ENCODE assay signal across 8 cellular contexts in genomic region chr3:128226794-128227399, GRCh38.
A peak's percentile ranks its signal among the peaks of the same experiment; 100 is the strongest.
DNase-seq lines count a peak whose midpoint lies in the region; ATAC-seq, FAIRE-seq and TF ChIP-seq lines count a peak whose summit lies in the region.

No MANE protein-coding gene starts in this region.

- POLR2A ChIA-PET in activated CD8-positive, alpha-beta T cell treated with anti-CD3 and anti-CD28 coated beads for 36 hours (lab: Charles Lee) = interaction anchor here (0.7 to 1.0 kb wide), 2 partner anchors 49 to 1458 kb away, joined by 3 read pairs; no protein-coding TSS in a partner anchor

- H3K9ac ChIP-seq in fibroblast of lung (ENCODE audit: insufficient read depth, low read length) (no peak overlapping the region), parathyroid adenoma (no peak overlapping the region)

- H3K4me3 ChIP-seq in fibroblast of lung (replicated peaks in 1 of 4; ENCODE audit: control extremely low read depth in 1 of 4, insufficient read depth in 1 of 4, low read depth in 3 of 4, low read length in 4 of 4) = no peak overlapping the region
- no peak overlapping the region for H3K4me3 ChIP-seq in parathyroid adenoma (ENCODE audit: low read depth, low read length)

- H3K9me3 ChIP-seq in fibroblast of lung (ENCODE audit: control insufficient read depth, insufficient read depth, low read depth, low read length) = no peaks in the 10 kb centered on the region
- H3K9me3 ChIP-seq in parathyroid adenoma (ENCODE audit: control insufficient read depth, low read length) = no peaks in the 10 kb centered on the region

- intact Hi-C loops in activated CD8-positive, alpha-beta T cell treated with anti-CD3 and anti-CD28 coated beads for 36 hours (cut with micrococcal nuclease) = no loop called here

- H2AFZ ChIP-seq in fibroblast of lung (ENCODE audit: low read length) (no peak overlapping the region), parathyroid adenoma (no peak overlapping the region)

- H3K27ac ChIP-seq in fibroblast of lung (ENCODE audit: insufficient read depth, low read length) (no peak overlapping the region), parathyroid adenoma (no peak overlapping the region)

- H3K36me3 Mint-ChIP-seq in activated CD8-positive, alpha-beta T cell treated with anti-CD3 and anti-CD28 coated beads for 36 hours (ENCODE audit: low read depth) = peaks cover 19% of the 10 kb centered on the region

- peaks cover 10% of the 10 kb centered on the region for H3K4me1 Mint-ChIP-seq in activated CD8-positive, alpha-beta T cell treated with anti-CD3 and anti-CD28 coated beads for 36 hours (ENCODE audit: low read depth)

- H3K36me3 ChIP-seq in fibroblast of lung (ENCODE audit: control insufficient read depth, insufficient read depth, low read length) (no peaks in the 10 kb centered on the region), parathyroid adenoma (ENCODE audit: control insufficient read depth, insufficient read depth, low read length) (no peaks in the 10 kb centered on the region)

- DNase-seq in D341Med (ENCODE audit: low spot score) (peak; percentile 87), HTR-8/SVneo (ENCODE audit: insufficient read length, low spot score) (peak; percentile 67), fibroblast of lung (ENCODE audit: low read depth in 2 of 2) (peak; percentile 25 to 34), GF-D8 (lab: John Stamatoyannopoulos, UW) (no peak)
- peak; percentile 43 for DNase-seq in activated CD8-positive, alpha-beta T cell treated with anti-CD3 and anti-CD28 coated beads for 36 hours

- no peaks in the 10 kb centered on the region for H3K4me1 ChIP-seq in fibroblast of lung (ENCODE audit: control insufficient read depth, extremely low read depth, insufficient read depth, low read length)
- no peaks in the 10 kb centered on the region for H3K4me1 ChIP-seq in parathyroid adenoma

- H3K4me2 ChIP-seq in fibroblast of lung (ENCODE audit: extremely low read depth, insufficient read depth, low read length) (no peak overlapping the region), parathyroid adenoma (ENCODE audit: low read length) (no peak overlapping the region)

- H3K79me2 ChIP-seq in fibroblast of lung (ENCODE audit: control insufficient read depth, insufficient read depth, low read length) (no peaks in the 10 kb centered on the region), parathyroid adenoma (peaks cover 11% of the 10 kb centered on the region)

- peaks cover 9% of the 10 kb centered on the region for H3K9me3 Mint-ChIP-seq in activated CD8-positive, alpha-beta T cell treated with anti-CD3 and anti-CD28 coated beads for 36 hours

- no peaks in the 10 kb centered on the region for H4K20me1 ChIP-seq in fibroblast of lung (ENCODE audit: control insufficient read depth, extremely low read depth, insufficient read depth, low read length)

- CTCF ChIA-PET in activated CD8-positive, alpha-beta T cell treated with anti-CD3 and anti-CD28 coated beads for 36 hours (lab: Charles Lee) = interaction anchor here (0.8 to 4.7 kb wide), 12 partner anchors 9 to 357 kb away, joined by 3 to 42 read pairs (median 4); no protein-coding TSS in a partner anchor

- peak; percentile 64 for ATAC-seq in activated CD8-positive, alpha-beta T cell treated with anti-CD3 and anti-CD28 coated beads for 36 hours
- ATAC-seq in GM19452 (IDR thresholded peaks at IDR 0.05; ENCODE audit: unreplicated experiment) (no peak), GM21529 (IDR thresholded peaks at IDR 0.05; ENCODE audit: unreplicated experiment) (no peak)

- H3K4me3 Mint-ChIP-seq in activated CD8-positive, alpha-beta T cell treated with anti-CD3 and anti-CD28 coated beads for 36 hours = no peak overlapping the region

- H3K27me3 Mint-ChIP-seq in activated CD8-positive, alpha-beta T cell treated with anti-CD3 and anti-CD28 coated beads for 36 hours = no peaks in the 10 kb centered on the region

- FAIRE-seq in HTR-8/SVneo (lab: Jason Lieb, UNC) = peak; percentile 38

- peak; percentile 77 for TF ChIP-seq CTCF in activated CD8-positive, alpha-beta T cell treated with anti-CD3 and anti-CD28 coated beads for 36 hours (IDR thresholded peaks at IDR 0.05)
- peak; percentile 73 to 80 for TF ChIP-seq CTCF in fibroblast of lung (conservative IDR thresholded peaks at IDR 0.05 in 1 of 2, IDR thresholded peaks at IDR 0.05 in 1 of 2; ENCODE audit: low read depth in 1 of 2, low read length in 2 of 2)
- peak; percentile 63 for TF ChIP-seq CTCF in parathyroid adenoma (IDR thresholded peaks at IDR 0.05)

- H3K27me3 ChIP-seq in fibroblast of lung (ENCODE audit: control insufficient read depth, insufficient read depth, low read length) = no peaks in the 10 kb centered on the region
- H3K27me3 ChIP-seq in parathyroid adenoma (ENCODE audit: control insufficient read depth, insufficient read depth, low read length) = no peaks in the 10 kb centered on the region

- no peak overlapping the region for H3K27ac Mint-ChIP-seq in activated CD8-positive, alpha-beta T cell treated with anti-CD3 and anti-CD28 coated beads for 36 hours
